ENCODE assay signal across 22 cellular contexts in genomic region chr12:31023271-31023724, GRCh38.
"Had no signal": no experiment of that assay in that cellular context is flagged by ENCODE, and none has a peak within 500 bp of the region (broad histone marks: within the 10 kb centered on the region; RNA-seq: fewer than 3 reads in every experiment).

No MANE protein-coding gene starts in this region.

- ATAC-seq: activated CD4-positive, CD25-positive, alpha-beta regulatory T cell treated with anti-CD3 and anti-CD28 coated beads, Interleukin-2, amount 50 U/mL, for 24 hours; activated CD8-positive, alpha-beta T cell treated with anti-CD3 and anti-CD28 coated beads for 36 hours; activated T-cell treated with anti-CD3 and anti-CD28 coated beads, Interleukin-2, amount 50 U/mL, for 4 hours; natural killer cell; stimulated activated memory B cell treated with anti-CD40 and anti-IgM and Interleukin-4, amounts not matched to agents 10 μg/mL and 1 μg/mL and 100 μg/mL, for 72 hours had no signal

- H2AFZ ChIP-seq: hepatocyte had no signal

- H3K36me3 ChIP-seq: colonic mucosa, left ventricle myocardium inferior, ovary, stomach, suprapubic skin, tibial nerve had no signal

- H3K4me1 ChIP-seq: colonic mucosa, left ventricle myocardium inferior, stomach had no signal

- H3K4me3 ChIP-seq: colonic mucosa, hepatocyte, left ventricle myocardium inferior, ovary, skin epidermis, stomach, suprapubic skin, tibial nerve had no signal

- H3K4me2 ChIP-seq: hepatocyte had no signal

- H3K27me3 ChIP-seq: colonic mucosa, hepatocyte, ovary, stomach, suprapubic skin, tibial nerve had no signal

- H3K79me2 ChIP-seq: hepatocyte had no signal

- DNase-seq: activated CD4-positive, alpha-beta T cell treated with anti-CD3 and anti-CD28 coated beads, Interleukin-2, amount 10 ng/mL, durations not matched to agents 7 days and 5 days; activated CD8-positive, alpha-beta T cell treated with anti-CD3 and anti-CD28 coated beads for 36 hours; activated naive CD4-positive, alpha-beta T cell treated with anti-CD3 and anti-CD28 coated beads for 36 hours; activated naive CD8-positive, alpha-beta T cell treated with anti-CD3 and anti-CD28 coated beads, Interleukin-2, amount 10 ng/mL, durations not matched to agents 7 days and 5 days; activated T-cell treated with anti-CD3 and anti-CD28 coated beads, Interleukin-2, amount 50 U/mL, for 4 hours; colonic mucosa; glutamatergic neuron; immature natural killer cell; kidney glomerular epithelial cell; left ventricle myocardium inferior; midbrain; natural killer cell; ovary; right cardiac atrium; stomach had no signal

- H3K9me3 ChIP-seq: colonic mucosa, ovary, stomach, suprapubic skin, tibial nerve had no signal

- H3K27ac ChIP-seq: colonic mucosa, hepatocyte, left ventricle myocardium inferior, ovary, skin epidermis, stomach, suprapubic skin, VCaP had no signal
